ENCODE assay signal across 8 cellular contexts in the genomic region with DNA sequence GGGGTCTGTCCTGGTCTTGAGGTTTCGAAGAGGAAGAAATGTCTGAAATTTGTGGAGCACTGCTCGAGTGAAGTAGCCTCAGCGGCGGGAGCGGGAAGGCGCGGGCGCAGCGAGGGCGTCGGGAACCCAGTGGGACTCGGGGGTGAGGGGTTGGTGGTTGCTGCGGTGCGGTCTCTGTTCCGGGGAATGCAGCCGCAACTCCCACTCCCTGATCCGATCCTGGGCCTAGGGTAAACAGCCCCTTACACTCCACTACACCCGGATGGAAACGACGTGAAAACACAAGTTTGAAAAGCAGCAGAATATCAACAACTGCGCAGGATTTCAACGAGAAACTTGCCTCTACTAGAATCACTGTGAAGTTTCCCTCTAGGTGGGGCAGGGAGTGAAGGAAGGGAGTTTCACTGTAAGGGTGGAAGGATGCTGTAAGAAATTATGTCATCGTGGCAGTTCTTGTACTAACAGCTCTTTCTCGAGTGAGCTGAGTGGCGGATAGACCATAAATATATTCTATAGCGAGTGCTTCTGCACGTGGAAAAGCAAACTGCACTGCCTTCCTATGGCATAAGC. TPM values are rescaled to one million over a fixed set of nuclear protein-coding genes. Genes with fewer than 3 reads are reported as not detected.
DNase-seq lines count a peak whose midpoint lies in the region; ATAC-seq, FAIRE-seq and TF ChIP-seq lines count a peak whose summit lies in the region.

No MANE protein-coding gene starts in this region.

- peak overlapping the region; percentile 88 for H3K9ac ChIP-seq in keratinocyte (ENCODE audit: control insufficient read depth, extremely low read depth, insufficient read depth, low read length)

- H3K4me2 ChIP-seq in keratinocyte (ENCODE audit: control insufficient read depth, extremely low read depth, insufficient read depth, low read depth, low read length) = peak overlapping the region; percentile 98

- H2AFZ ChIP-seq in keratinocyte (ENCODE audit: control insufficient read depth, low read length) = peak overlapping the region; percentile 79

- H3K9me3 ChIP-seq in breast epithelium = no peaks in the 10 kb centered on the region
- H3K9me3 ChIP-seq in keratinocyte (ENCODE audit: control insufficient read depth, low read depth, low read length) = no peaks in the 10 kb centered on the region

- peak; percentile 55 for FAIRE-seq in keratinocyte (lab: Jason Lieb, UNC)

- H3K4me3 ChIP-seq in breast epithelium (peak overlapping the region; percentile 86 to 96 (median 89)), keratinocyte (ENCODE audit: control insufficient read depth in 2 of 3, extremely low read depth in 1 of 3, insufficient read depth in 2 of 3, low read depth in 1 of 3, low read length in 3 of 3) (peak overlapping the region; percentile 69 to 90 (median 89))

- no peak for TF ChIP-seq POLR2A in breast epithelium (IDR thresholded peaks at IDR 0.05)

- no peaks in the 10 kb centered on the region for H4K20me1 ChIP-seq in keratinocyte (ENCODE audit: control insufficient read depth, extremely low read depth, insufficient read depth, low read length)

- H3K4me1 ChIP-seq in breast epithelium (no peaks in the 10 kb centered on the region), keratinocyte (ENCODE audit: control insufficient read depth, extremely low read depth, insufficient read depth, low read length) (peaks cover 11% of the 10 kb centered on the region)

- DNase-seq in activated CD4-positive, CD25-positive, alpha-beta regulatory T cell treated with anti-CD3 and anti-CD28 coated beads, Interleukin-2, amount 50 U/mL, for 72 hours = peak; percentile 46
- DNase-seq in RWPE1 (ENCODE audit: low spot score) = peak; percentile 16
- DNase-seq in breast epithelium (ENCODE audit: low spot score in 2 of 2) = peak in 1 of 2 donors; percentile 52
- no peak for DNase-seq in keratinocyte (ENCODE audit: low read depth, low spot score)
- DNase-seq in stimulated activated CD4-positive, alpha-beta T cell treated with anti-CD3 and anti-CD28 coated beads, Interleukin-1b, Interleukin-23, amount 100 ng/mL, for 48 hours = peak; percentile 26

- peaks cover 11% of the 10 kb centered on the region for H3K79me2 ChIP-seq in keratinocyte (ENCODE audit: control insufficient read depth, insufficient read depth, low read length)

- POLR2A ChIA-PET in RWPE1 (lab: Yijun Ruan, JAX; ENCODE audit: low non-redundant PET) = no interaction called here

- intact Hi-C loops in breast epithelium (cut with DNase I; ENCODE audit: low total_unique reads) = no loop called here

- no peaks in the 10 kb centered on the region for H3K36me3 ChIP-seq in breast epithelium
- H3K36me3 ChIP-seq in keratinocyte (ENCODE audit: control insufficient read depth in 2 of 2, extremely low read depth in 1 of 2, insufficient read depth in 2 of 2, low read length in 2 of 2) = no peaks in the 10 kb centered on the region

- no peak for TF ChIP-seq CTCF in RWPE1 (conservative IDR thresholded peaks at IDR 0.05; ENCODE audit: low read depth)
- TF ChIP-seq CTCF in breast epithelium (IDR thresholded peaks at IDR 0.05) = no peak
- peak in 1 of 3 experiments; percentile 5 for TF ChIP-seq CTCF in keratinocyte (optimal IDR thresholded peaks at IDR 0.05 in 1 of 3, IDR thresholded peaks at IDR 0.05 in 1 of 3, conservative IDR thresholded peaks at IDR 0.05 in 1 of 3; ENCODE audit: extremely low read depth in 1 of 3, insufficient read depth in 2 of 3, low read length in 3 of 3)

- no peak for ATAC-seq in activated CD4-positive, CD25-positive, alpha-beta regulatory T cell treated with anti-CD3 and anti-CD28 coated beads, Interleukin-2, amount 50 U/mL, for 24 hours
- ATAC-seq in HG03280 (IDR thresholded peaks at IDR 0.05; ENCODE audit: unreplicated experiment) (no peak), GM18498 (IDR thresholded peaks at IDR 0.05; ENCODE audit: unreplicated experiment) (no peak)

- H3K27me3 ChIP-seq in breast epithelium (no peaks in the 10 kb centered on the region), keratinocyte (ENCODE audit: control insufficient read depth, extremely low read depth, insufficient read depth, low read length) (no peaks in the 10 kb centered on the region)

- H3K9me1 ChIP-seq in keratinocyte (ENCODE audit: control insufficient read depth, extremely low read depth, insufficient read depth, low read length) = no peaks in the 10 kb centered on the region

- dilution Hi-C loops in keratinocyte (cut with MboI; ENCODE audit: extremely low pct_ligation_motif_present, low sequenced_read_pairs) = no loop called here

- H3K27ac ChIP-seq in RWPE1 (peak overlapping the region; percentile 97), breast epithelium (peak overlapping the region; percentile 90 to 93), keratinocyte (ENCODE audit: control insufficient read depth, insufficient read depth, low read length) (peak overlapping the region; percentile 74)

- CTCF ChIA-PET in RWPE1 (lab: Yijun Ruan, JAX) = no interaction called here

RNA-seq across cellular contexts. Expression of a gene that starts 2.0 kb away (rescaled TPM):
- 10 to 100 TPM in 1 of 3 donors, 1 to 10 TPM in 2; 8.5 to 13.6 (median 9.8) TPM for total RNA-seq in breast epithelium
- 3.8 to 6.8 TPM (median 6.1 TPM) in 3 replicates for polyA plus RNA-seq in keratinocyte
- 0.30 TPM for polyA plus RNA-seq in keratinocyte (2011; ENCODE audit: low read depth)
- polyA plus RNA-seq in keratinocyte (2011; cell fraction: cytosol; rRNA removed) = 2.3 and 5.6 TPM in 2 replicates
- 7.3 and 7.5 TPM in 2 replicates for polyA plus RNA-seq in keratinocyte (2011; cell fraction: nucleus; rRNA removed)
- 0.51 and 3.2 TPM in 2 replicates for polyA plus RNA-seq in keratinocyte (2012; ENCODE audit: low replicate concordance)
- 18.6 to 37.5 TPM (median 33.0 TPM) in 3 replicates for polyA minus RNA-seq in keratinocyte
- polyA minus RNA-seq in keratinocyte (2011; cell fraction: cytosol; rRNA and poly(A)+ RNA removed) = 4.8 TPM
- 9.7 and 36.9 TPM in 2 replicates for polyA minus RNA-seq in keratinocyte (2011; cell fraction: nucleus; rRNA and poly(A)+ RNA removed)
